ENCODE assay signal across 1 cellular context in genomic region chr17:43030137-43030767, GRCh38.
TF ChIP-seq lines count a peak whose summit lies in the region.

No MANE protein-coding gene starts in this region.

TF ChIP-seq in IMR-90, 13 proteins besides CTCF, POLR2A, EP300 and RAD21:
- no peak for TF ChIP-seq MAFK (IDR thresholded peaks at IDR 0.05; ENCODE audit: low read depth, low read length)
- TF ChIP-seq FOS (IDR thresholded peaks at IDR 0.05; ENCODE audit: low read depth, low read length) = no peak
- no peak for TF ChIP-seq SMC3 (IDR thresholded peaks at IDR 0.05; ENCODE audit: low read depth, low read length)
- no peak for TF ChIP-seq USF2 (IDR thresholded peaks at IDR 0.05; ENCODE audit: low read depth, low read length)
- TF ChIP-seq ELK1 (IDR thresholded peaks at IDR 0.05; ENCODE audit: borderline replicate concordance, low read depth, low read length) = no peak
- TF ChIP-seq MXI1 (IDR thresholded peaks at IDR 0.05; ENCODE audit: borderline replicate concordance, low read depth, low read length) = no peak
- no peak for TF ChIP-seq CEBPB (IDR thresholded peaks at IDR 0.05; ENCODE audit: low read depth, low read length)
- TF ChIP-seq MAZ (IDR thresholded peaks at IDR 0.05; ENCODE audit: borderline replicate concordance, low read depth, low read length) = no peak
- TF ChIP-seq BHLHE40 (IDR thresholded peaks at IDR 0.05; ENCODE audit: low read depth, low read length) = no peak
- no peak for TF ChIP-seq RCOR1 (IDR thresholded peaks at IDR 0.05; ENCODE audit: insufficient replicate concordance, low read length)
- no peak for TF ChIP-seq NFE2L2 (IDR thresholded peaks at IDR 0.05; ENCODE audit: low read depth, low read length)
- TF ChIP-seq RFX5 (IDR thresholded peaks at IDR 0.05; ENCODE audit: low read depth, low read length) = no peak
- no peak for TF ChIP-seq CHD1 (IDR thresholded peaks at IDR 0.05; ENCODE audit: low read depth, low read length)
TF ChIP-seq in IMR-90: peak in this region for 0.
